ENCODE assay signal across 1 cellular context in genomic region chr7:468681-469590, GRCh38.
TF ChIP-seq lines count a peak whose summit lies in the region.

No MANE protein-coding gene starts in this region.

TF ChIP-seq in H1, 55 proteins besides CTCF, POLR2A, EP300 and RAD21:
- TF ChIP-seq RBBP5 (IDR thresholded peaks at IDR 0.05; ENCODE audit: borderline replicate concordance, low read depth, low read length) (no peak), HDAC6 (IDR thresholded peaks at IDR 0.05; ENCODE audit: low read depth, low read length) (no peak), MAX (IDR thresholded peaks at IDR 0.05) (no peak), SAP30 (IDR thresholded peaks at IDR 0.05; ENCODE audit: insufficient read depth, insufficient replicate concordance, low read length) (no peak), RNF2 (IDR thresholded peaks at IDR 0.05; ENCODE audit: borderline replicate concordance, low read depth, low read length, missing control alignments, poor library complexity, severe bottlenecking) (no peak), JUND (IDR thresholded peaks at IDR 0.05; ENCODE audit: low read length) (no peak), SUZ12 (IDR thresholded peaks at IDR 0.05; ENCODE audit: low read length) (no peak), NRF1 (IDR thresholded peaks at IDR 0.05; ENCODE audit: low read depth, low read length) (no peak), BRCA1 (IDR thresholded peaks at IDR 0.05; ENCODE audit: low read depth, low read length) (no peak), SIX5 (IDR thresholded peaks at IDR 0.05; ENCODE audit: low read depth, low read length) (no peak), ZNF274 (IDR thresholded peaks at IDR 0.05; ENCODE audit: borderline replicate concordance, extremely low read depth, low read length) (no peak), CHD2 (IDR thresholded peaks at IDR 0.05; ENCODE audit: low read length) (no peak), RXRA (IDR thresholded peaks at IDR 0.05; ENCODE audit: insufficient read depth, low read depth, low read length) (no peak), ATF2 (IDR thresholded peaks at IDR 0.05; ENCODE audit: low read length) (no peak), CREB1 (IDR thresholded peaks at IDR 0.05) (no peak), SIN3A (conservative IDR thresholded peaks at IDR 0.05 in 1 of 2, IDR thresholded peaks at IDR 0.05 in 1 of 2; ENCODE audit: low read depth in 1 of 2, low read length in 2 of 2) (no peak), SIRT6 (IDR thresholded peaks at IDR 0.05; ENCODE audit: low read length) (no peak)
